In genomic region chr19:13633109-13633508, GRCh38 we compare ENCODE assay signal across 8 cellular contexts.
DNase-seq lines count a peak whose midpoint lies in the region; ATAC-seq, FAIRE-seq and TF ChIP-seq lines count a peak whose summit lies in the region.
"Had no signal": no experiment of that assay in that cellular context is flagged by ENCODE, and none has a peak within 500 bp of the region (broad histone marks: within the 10 kb centered on the region; RNA-seq: fewer than 3 reads in every experiment).

No MANE protein-coding gene starts in this region.

- no peak overlapping the region for H3K9ac ChIP-seq in endothelial cell of umbilical vein (replicated peaks; ENCODE audit: extremely low read depth, insufficient read depth, low read length)

- dilution Hi-C loops in endothelial cell of umbilical vein (cut with MboI; ENCODE audit: extremely low pct_ligation_motif_present, low sequenced_read_pairs): no loop called here

- intact Hi-C loops in endothelial cell of umbilical vein (cut with micrococcal nuclease): no loop called here

- H2AFZ ChIP-seq in endothelial cell of umbilical vein (ENCODE audit: low read depth, low read length): no peak overlapping the region

- CTCF ChIA-PET in endothelial cell of umbilical vein (lab: Charles Lee): no interaction called here

- no peaks in the 10 kb centered on the region for H3K36me3 ChIP-seq in endothelial cell of umbilical vein (ENCODE audit: control insufficient read depth in 2 of 2, extremely low read depth in 1 of 2, insufficient read depth in 2 of 2, low read length in 2 of 2)
- H3K36me3 ChIP-seq: gastroesophageal sphincter had no signal

- no peak for ATAC-seq in HG02623 (IDR thresholded peaks at IDR 0.05; ENCODE audit: unreplicated experiment)
- ATAC-seq: gastroesophageal sphincter had no signal

- H3K27ac ChIP-seq in endothelial cell of umbilical vein (ENCODE audit: insufficient read depth, low read depth, low read length): no peak overlapping the region
- H3K27ac ChIP-seq: gastroesophageal sphincter had no signal

- no peaks in the 10 kb centered on the region for H3K79me2 ChIP-seq in endothelial cell of umbilical vein (ENCODE audit: control insufficient read depth, insufficient read depth, low read length)

- no peak for FAIRE-seq in endothelial cell of umbilical vein (lab: Jason Lieb, UNC)

- no peak overlapping the region for H3K4me3 ChIP-seq in endothelial cell of umbilical vein (replicated peaks in 1 of 3; ENCODE audit: insufficient read depth in 1 of 3, low read depth in 1 of 3, low read length in 3 of 3)
- H3K4me3 ChIP-seq: gastroesophageal sphincter had no signal

- POLR2A ChIA-PET in endothelial cell of umbilical vein (lab: Charles Lee): no interaction called here

- H4K20me1 ChIP-seq in endothelial cell of umbilical vein (replicated peaks; ENCODE audit: control insufficient read depth, extremely low read depth, insufficient read depth, low read length): no peaks in the 10 kb centered on the region

- no peaks in the 10 kb centered on the region for H3K4me1 ChIP-seq in endothelial cell of umbilical vein (ENCODE audit: control insufficient read depth, extremely low read depth, insufficient read depth, low read length)

- BruUV-seq in endothelial cell of umbilical vein (replicated peaks; lab: Mats Ljungman, UMichigan): no TSS peak

- peak; percentile 56 for DNase-seq in LoVo (ENCODE audit: low spot score)
- DNase-seq in NCI-H69 (lab: John Stamatoyannopoulos, UW): peak; percentile 100
- DNase-seq in endothelial cell of umbilical vein (ENCODE audit: low read depth, low spot score): peak; percentile 80
- DNase-seq in smooth muscle cell of the brain vasculature (ENCODE audit: low read depth, low spot score): peak; percentile 89
- DNase-seq in hypothalamus (lab: John Stamatoyannopoulos, UW): no peak
- DNase-seq in stimulated activated CD4-positive, alpha-beta T cell treated with anti-CD3 and anti-CD28 coated beads, Interleukin-4, amount 100 ng/mL, for 1 hour: no peak

- no peak for TF ChIP-seq CTCF in endothelial cell of umbilical vein (IDR thresholded peaks at IDR 0.05; ENCODE audit: extremely low read depth in 1 of 2, insufficient read depth in 1 of 2, low read depth in 1 of 2, low read length in 2 of 2)

- no peaks in the 10 kb centered on the region for H3K9me1 ChIP-seq in endothelial cell of umbilical vein (replicated peaks; ENCODE audit: control insufficient read depth, extremely low read depth, insufficient read depth, low read length)

- no peak for TF ChIP-seq POLR2A in endothelial cell of umbilical vein (IDR thresholded peaks at IDR 0.05; ENCODE audit: low read depth, low read length)

- no peaks in the 10 kb centered on the region for H3K27me3 ChIP-seq in endothelial cell of umbilical vein (ENCODE audit: control insufficient read depth in 2 of 2, insufficient read depth in 2 of 2, low read length in 2 of 2)

- no peak overlapping the region for H3K4me2 ChIP-seq in endothelial cell of umbilical vein (ENCODE audit: insufficient read depth, low read length)

- H3K9me3 ChIP-seq in endothelial cell of umbilical vein (replicated peaks; ENCODE audit: control insufficient read depth, insufficient read depth, low read length): no peaks in the 10 kb centered on the region

TF ChIP-seq in endothelial cell of umbilical vein, 7 proteins besides CTCF, POLR2A, EP300 and RAD21:
- TF ChIP-seq EZH2 (IDR thresholded peaks at IDR 0.05; ENCODE audit: borderline replicate concordance, low read depth, low read length, severe bottlenecking) (no peak), POLR2AphosphoS5 (IDR thresholded peaks at IDR 0.05; ENCODE audit: insufficient read depth, low read depth, low read length) (no peak), FOS (IDR thresholded peaks at IDR 0.05; ENCODE audit: borderline replicate concordance, insufficient read depth, low read length) (no peak), JUN (IDR thresholded peaks at IDR 0.05; ENCODE audit: borderline replicate concordance, insufficient read depth, insufficient read length, low read depth) (no peak), MYC (IDR thresholded peaks at IDR 0.05; ENCODE audit: low read depth, low read length) (no peak), MAX (IDR thresholded peaks at IDR 0.05; ENCODE audit: insufficient read depth, insufficient read length) (no peak), GATA2 (IDR thresholded peaks at IDR 0.05; ENCODE audit: insufficient read depth, insufficient read length, low read depth, low read length) (no peak)

Comparison
In these comparisons a context has a peak if more than half of its experiments do, and no peak if none do; other contexts are left out.
1. DNase-seq: peak in LoVo (single experiment), NCI-H69 (single experiment), endothelial cell of umbilical vein (single experiment) and smooth muscle cell of the brain vasculature (single experiment); none in hypothalamus (0 of 51) and stimulated activated CD4-positive, alpha-beta T cell treated with anti-CD3 and anti-CD28 coated beads, Interleukin-4, amount 100 ng/mL, for 1 hour (single experiment).